In genomic region chr1:211606327-211606913, GRCh38 we compare ENCODE assay signal across 8 cellular contexts. TPM values are rescaled to one million over a fixed set of nuclear protein-coding genes. Genes with fewer than 3 reads are reported as not detected.
DNase-seq lines count a peak whose midpoint lies in the region; ATAC-seq and TF ChIP-seq lines count a peak whose summit lies in the region.

No MANE protein-coding gene starts in this region.

- DNase-seq in left ventricle myocardium inferior = no peak
- DNase-seq in Right ventricle myocardium inferior (ENCODE audit: missing footprints) = no peak
- no peak for DNase-seq in activated B cell treated with CpG ODN at 0.5 μM for 24 hours
- no peak for DNase-seq in NCI-H82 treated with DMSO at 0.1 percent for 48 hours (lab: John Stamatoyannopoulos, UW; ENCODE audit: unreplicated experiment)
- no peak for DNase-seq in NCI-H524 treated with DMSO at 0.1 percent for 48 hours (lab: John Stamatoyannopoulos, UW)
- DNase-seq in NCI-H2227 treated with DMSO at 0.1 percent for 48 hours (lab: John Stamatoyannopoulos, UW) = no peak

- H3K9me3 ChIP-seq in left ventricle myocardium inferior (replicated peaks) (no peaks in the 10 kb centered on the region), neutrophil (no peaks in the 10 kb centered on the region)

- H3K27ac ChIP-seq in left ventricle myocardium inferior (replicated peaks) (peak overlapping the region; percentile 47), neutrophil (peak overlapping the region; percentile 95)

- intact Hi-C loops in left ventricle myocardium inferior (cut with micrococcal nuclease) (no loop called here), Right ventricle myocardium inferior (cut with DNase I) (no loop called here), activated B cell treated with CpG ODN at 0.5 μM for 24 hours (cut with micrococcal nuclease) (loop anchor here (2.0 to 10.0 kb wide), 2 partner anchors 68 to 808 kb away; partner anchors contain the start of genes NEK2 and PACC1)

- H3K36me3 Mint-ChIP-seq in activated B cell treated with CpG ODN at 0.5 μM for 24 hours (ENCODE audit: low read depth) = no peaks in the 10 kb centered on the region

- H3K27ac Mint-ChIP-seq in activated B cell treated with CpG ODN at 0.5 μM for 24 hours = peak overlapping the region; percentile 91

- H3K4me1 Mint-ChIP-seq in activated B cell treated with CpG ODN at 0.5 μM for 24 hours = peaks cover 29% of the 10 kb centered on the region

- H3K27me3 ChIP-seq in left ventricle myocardium inferior (ENCODE audit: low read depth) (no peaks in the 10 kb centered on the region), neutrophil (no peaks in the 10 kb centered on the region)

- H3K9me3 Mint-ChIP-seq in activated B cell treated with CpG ODN at 0.5 μM for 24 hours = no peaks in the 10 kb centered on the region

- peak overlapping the region; percentile 29 for H3K4me3 ChIP-seq in left ventricle myocardium inferior
- H3K4me3 ChIP-seq in neutrophil (ENCODE audit: low read depth in 1 of 2, low read length in 1 of 2) = peak overlapping the region; percentile 67 to 68

- H3K36me3 ChIP-seq in left ventricle myocardium inferior (no peaks in the 10 kb centered on the region), neutrophil (no peaks in the 10 kb centered on the region)

- H3K4me1 ChIP-seq in left ventricle myocardium inferior (peaks cover 7% of the 10 kb centered on the region), neutrophil (ENCODE audit: control insufficient read depth in 1 of 2, insufficient read depth in 1 of 2, low read depth in 1 of 2, low read length in 1 of 2) (peaks cover 56 to 65% of the 10 kb centered on the region in 2 experiments)

- POLR2A ChIA-PET in activated B cell treated with CpG ODN at 0.5 μM for 24 hours (lab: Charles Lee) = interaction anchor here (0.5 to 2.4 kb wide), 10 partner anchors 19 to 1333 kb away, joined by 3 to 35 read pairs (median 4); partner anchors contain the start of genes PACC1 and SLC30A1

- H3K27me3 Mint-ChIP-seq in activated B cell treated with CpG ODN at 0.5 μM for 24 hours = no peaks in the 10 kb centered on the region

- CTCF ChIA-PET in activated B cell treated with CpG ODN at 0.5 μM for 24 hours (lab: Charles Lee) = interaction anchor here (0.9 to 2.7 kb wide), 4 partner anchors 18 to 92 kb away, joined by 3 to 10 read pairs (median 5); partner anchors contain the start of gene SLC30A1

- ATAC-seq in Right ventricle myocardium inferior = no peak
- ATAC-seq in HG03064 (IDR thresholded peaks at IDR 0.05; ENCODE audit: low read depth, unreplicated experiment) = peak; percentile 91
- ATAC-seq in activated B cell treated with CpG ODN at 0.5 μM for 24 hours (ENCODE audit: low read depth) = peak; percentile 88

- peak overlapping the region; percentile 88 for H3K4me3 Mint-ChIP-seq in activated B cell treated with CpG ODN at 0.5 μM for 24 hours

- TF ChIP-seq CTCF in left ventricle myocardium inferior (IDR thresholded peaks at IDR 0.05; ENCODE audit: borderline replicate concordance) (no peak), activated B cell treated with CpG ODN at 0.5 μM for 24 hours (IDR thresholded peaks at IDR 0.05) (no peak), neutrophil (IDR thresholded peaks at IDR 0.05) (no peak)

RNA-seq across cellular contexts. Expression of gene SLC30A1, which starts 27.5 kb away (rescaled TPM):
- total RNA-seq in left ventricle myocardium inferior = 11.5 TPM
- total RNA-seq in Right ventricle myocardium inferior = 11.5 TPM
- 14.2 and 15.6 TPM in 2 replicates for total RNA-seq in activated B cell treated with CpG ODN at 0.5 μM for 24 hours
